In genomic region chr1:69403911-69404310, GRCh38 we compare ENCODE assay signal across 19 cellular contexts.
"Had no signal": no experiment of that assay in that cellular context is flagged by ENCODE, and none has a peak within 500 bp of the region (broad histone marks: within the 10 kb centered on the region; RNA-seq: fewer than 3 reads in every experiment).

No MANE protein-coding gene starts in this region.

- DNase-seq: KBM-7, MV-4-11, NCI-H1048, NCI-H1105, NCI-H1417 treated with DMSO at 0.1 percent for 48 hours, NCI-H146, NCI-H1694 treated with DMSO at 0.1 percent for 48 hours, NCI-H1930, NCI-H2081, NCI-H2107, NCI-H2227 treated with DMSO at 0.1 percent for 48 hours, NCI-H446, NCI-H510A, NCI-H524 treated with DMSO at 0.1 percent for 48 hours, NCI-H774, PC-3, SHP77, SJCRH30 had no signal

- H3K4me3 ChIP-seq: SJCRH30 had no signal

- H3K27ac ChIP-seq: RWPE1, SJCRH30 had no signal

- H3K9me3 ChIP-seq: SJCRH30 had no signal

- H3K4me1 ChIP-seq: SJCRH30 had no signal

- H3K27me3 ChIP-seq: SJCRH30 had no signal

- H3K36me3 ChIP-seq: SJCRH30 had no signal
